8 cellular contexts compared by ENCODE assay signal in genomic region chr1:198162091-198162767, GRCh38. TPM values are rescaled to one million over a fixed set of nuclear protein-coding genes. Genes with fewer than 3 reads are reported as not detected.
DNase-seq lines count a peak whose midpoint lies in the region; ATAC-seq, FAIRE-seq and TF ChIP-seq lines count a peak whose summit lies in the region.

No MANE protein-coding gene starts in this region.

- peak overlapping the region; percentile 88 for H3K4me3 ChIP-seq in GM23248
- no peak overlapping the region for H3K4me3 ChIP-seq in lung
- no peak overlapping the region for H3K4me3 ChIP-seq in gastrocnemius medialis

- peaks cover 92% of the 10 kb centered on the region for H3F3A ChIP-seq in GM23248 (ENCODE audit: insufficient read depth)

- peaks cover 60% of the 10 kb centered on the region for H3K4me1 ChIP-seq in GM23248 (ENCODE audit: insufficient read depth)
- H3K4me1 ChIP-seq in lung (ENCODE audit: control insufficient read depth in 2 of 2, insufficient read depth in 2 of 2, low read length in 2 of 2), result peaks cover 3 to 37% of the 10 kb centered on the region in 2 donors
- H3K4me1 ChIP-seq in gastrocnemius medialis, result peaks cover 35 to 76% of the 10 kb centered on the region in 2 donors

- DNase-seq in GM12892 (ENCODE audit: insufficient read length), result no peak
- DNase-seq in GM23248, result no peak
- DNase-seq in SIG-M5 (lab: John Stamatoyannopoulos, UW), result peak; percentile 68
- DNase-seq in lung (ENCODE audit: low spot score), result no peak
- no peak for DNase-seq in activated CD4-positive, CD25-positive, alpha-beta regulatory T cell (lab: John Stamatoyannopoulos, UW)
- no peak for DNase-seq in posterior cingulate gyrus
- DNase-seq in gastrocnemius medialis, result no peak

- no peak overlapping the region for H2AFZ ChIP-seq in GM23248

- H3K9me2 ChIP-seq in GM23248 (ENCODE audit: insufficient read depth), result no peaks in the 10 kb centered on the region

- H3K9me3 ChIP-seq in GM23248 (ENCODE audit: low read depth) (no peaks in the 10 kb centered on the region), lung (ENCODE audit: control insufficient read depth in 2 of 2, insufficient read depth in 1 of 2, low read length in 1 of 2) (no peaks in the 10 kb centered on the region), gastrocnemius medialis (no peaks in the 10 kb centered on the region)

- no peak for TF ChIP-seq POLR2A in GM12892 (IDR thresholded peaks at IDR 0.05; ENCODE audit: low read depth, low read length)
- no peak for TF ChIP-seq POLR2A in gastrocnemius medialis (IDR thresholded peaks at IDR 0.05)

- peaks cover 100% of the 10 kb centered on the region for H3K79me2 ChIP-seq in GM23248 (ENCODE audit: insufficient read depth)

- peak; percentile 86 for FAIRE-seq in GM12892 (lab: Jason Lieb, UNC)

- no peak overlapping the region for H3K9ac ChIP-seq in GM23248

- H3K27me3 ChIP-seq in GM23248 (replicated peaks; ENCODE audit: insufficient read depth), result no peaks in the 10 kb centered on the region
- no peaks in the 10 kb centered on the region for H3K27me3 ChIP-seq in lung (ENCODE audit: control insufficient read depth, insufficient read depth)
- H3K27me3 ChIP-seq in gastrocnemius medialis, result no peaks in the 10 kb centered on the region

- peak overlapping the region; percentile 4; the same call in 1 of the 2 replicates for H3K27ac ChIP-seq in GM23248
- peak overlapping the region; percentile 17 to 65 for H3K27ac ChIP-seq in lung (ENCODE audit: low read depth in 1 of 2, low read length in 1 of 2)
- H3K27ac ChIP-seq in gastrocnemius medialis, result peak overlapping the region in 1 of 4 donors; percentile 18

- intact Hi-C loops in posterior cingulate gyrus (cut with DNase I), result no loop called here
- intact Hi-C loops in gastrocnemius medialis (cut with DNase I; ENCODE audit: low total_unique reads), result no loop called here

- in situ Hi-C loops in GM23248 (cut with MboI) (loop anchor here (25.0 kb wide), 1 partner anchor 525 kb away; no protein-coding TSS in a partner anchor), gastrocnemius medialis (cut with MboI; ENCODE audit: low sequenced_read_pairs in 4 of 4) (loop anchor here in 1 of 4 donors (25.0 kb wide), 1 partner anchor 250 kb away; the partner anchor contains the start of genes C1orf53 and LHX9)

- peaks cover 63% of the 10 kb centered on the region for H4K20me1 ChIP-seq in GM23248 (ENCODE audit: insufficient read depth)

- ATAC-seq in lung (ENCODE audit: insufficient read depth, low FRiP score), result no peak
- no peak for ATAC-seq in GM19328 (IDR thresholded peaks at IDR 0.05; ENCODE audit: unreplicated experiment)
- no peak for ATAC-seq in gastrocnemius medialis

- peak overlapping the region; percentile 82 for H3K4me2 ChIP-seq in GM23248 (ENCODE audit: unreplicated experiment)

- TF ChIP-seq CTCF in lung (IDR thresholded peaks at IDR 0.05; ENCODE audit: control extremely low read depth, extremely low read depth) (no peak), gastrocnemius medialis (IDR thresholded peaks at IDR 0.05 in 4 of 5, conservative IDR thresholded peaks at IDR 0.05 in 1 of 5) (no peak)

- H3K36me3 ChIP-seq in GM23248 (ENCODE audit: low read depth) (peaks cover 8% of the 10 kb centered on the region), lung (ENCODE audit: control insufficient read depth in 2 of 2, insufficient read depth in 2 of 2, low read length in 2 of 2) (peaks cover 0 to 1% of the 10 kb centered on the region in 2 donors), gastrocnemius medialis (no peaks in the 10 kb centered on the region)

- 93 to 96% methylated on average over 2 of the region's 2 CpGs for WGBS in GM23248 (ENCODE audit: low coverage in 1 of 2, low lambda C conversion rate in 2 of 2, missing lambda C conversion rate in 2 of 2), 2 experiments
- WGBS in lung, 2 donors, result 60 to 69% methylated on average over 2 of the region's 2 CpGs

RNA-seq across cellular contexts. Expression of gene NEK7, which starts 5.4 kb away (rescaled TPM):
- 23.1 TPM for polyA plus RNA-seq in GM12892 (2012; ENCODE audit: missing spikeins)
- total RNA-seq in GM23248 (2014; rRNA removed; shearing (Covaris generic)), result 1,026 and 1,186 TPM in 2 replicates
- polyA plus RNA-seq in GM23248 (2016; fragmentation: Nextera tagmentation; extraction: Ambion mirVana), result 693 and 700 TPM in 2 replicates
- 100 to 1,000 TPM in 1 of 2 donors, 10 to 100 TPM in 1; 95.2 to 132 TPM for total RNA-seq in lung
- 10 to 100 TPM; 23.9 to 33.2 TPM for polyA plus RNA-seq in lung
- total RNA-seq in gastrocnemius medialis, result 100 to 1,000 TPM in 3 of 4 donors, 10 to 100 TPM in 1; 98.1 to 152 (median 118) TPM
